ENCODE assay signal across 20 cellular contexts in genomic region chr11:34962034-34962433, GRCh38. TPM values are rescaled to one million over a fixed set of nuclear protein-coding genes. Genes with fewer than 3 reads are reported as not detected.
DNase-seq lines count a peak whose midpoint lies in the region; ATAC-seq lines count a peak whose summit lies in the region.
"Had no signal": no experiment of that assay in that cellular context is flagged by ENCODE, and none has a peak within 500 bp of the region (broad histone marks: within the 10 kb centered on the region; RNA-seq: fewer than 3 reads in every experiment).

No MANE protein-coding gene starts in this region.

- H3K4me3 Mint-ChIP-seq in activated naive CD8-positive, alpha-beta T cell = no peak overlapping the region
- H3K4me3 Mint-ChIP-seq in activated naive CD8-positive, alpha-beta T cell treated with anti-CD3 and anti-CD28 coated beads for 36 hours = no peak overlapping the region
- H3K4me3 Mint-ChIP-seq in effector memory CD8-positive, alpha-beta T cell = no peak overlapping the region
- H3K4me3 Mint-ChIP-seq: CD14-positive monocyte; CD4-positive, alpha-beta T cell; CD8-positive, alpha-beta memory T cell; GM23338; H9 had no signal

- peaks cover 14% of the 10 kb centered on the region for H3K36me3 Mint-ChIP-seq in activated naive CD8-positive, alpha-beta T cell
- H3K36me3 Mint-ChIP-seq in activated naive CD8-positive, alpha-beta T cell treated with anti-CD3 and anti-CD28 coated beads for 36 hours = peaks cover 13% of the 10 kb centered on the region
- peaks cover 8% of the 10 kb centered on the region for H3K36me3 Mint-ChIP-seq in effector memory CD8-positive, alpha-beta T cell (ENCODE audit: insufficient read depth)

- no peaks in the 10 kb centered on the region for H3K4me1 Mint-ChIP-seq in activated naive CD8-positive, alpha-beta T cell (ENCODE audit: low read depth)
- H3K4me1 Mint-ChIP-seq in activated naive CD8-positive, alpha-beta T cell treated with anti-CD3 and anti-CD28 coated beads for 36 hours = no peaks in the 10 kb centered on the region
- H3K4me1 Mint-ChIP-seq in effector memory CD8-positive, alpha-beta T cell (ENCODE audit: low read depth in 2 of 2) = no peaks in the 10 kb centered on the region
- H3K4me1 Mint-ChIP-seq: CD8-positive, alpha-beta memory T cell had no signal

- DNase-seq in activated naive CD8-positive, alpha-beta T cell treated with anti-CD3 and anti-CD28 coated beads for 36 hours = no peak
- peak; percentile 81 for DNase-seq in NCI-H82 treated with DMSO at 0.1 percent for 48 hours (lab: John Stamatoyannopoulos, UW; ENCODE audit: unreplicated experiment)
- DNase-seq in amniotic epithelial cell (ENCODE audit: low read depth) = peak; percentile 11
- DNase-seq in iPS-NIHi7 (ENCODE audit: extremely low spot score) = no peak
- no peak for DNase-seq in effector memory CD8-positive, alpha-beta T cell
- DNase-seq: 8988T; ACHN; AML-193; BE2C; CD4-positive, alpha-beta T cell; CD8-positive, alpha-beta memory T cell; DMS53; DMS79 treated with DMSO at 0.1 percent for 48 hours; GF-D8; H9 had no signal

- H3K27me3 Mint-ChIP-seq in activated naive CD8-positive, alpha-beta T cell = no peaks in the 10 kb centered on the region
- H3K27me3 Mint-ChIP-seq in activated naive CD8-positive, alpha-beta T cell treated with anti-CD3 and anti-CD28 coated beads for 36 hours = no peaks in the 10 kb centered on the region
- H3K27me3 Mint-ChIP-seq in effector memory CD8-positive, alpha-beta T cell = no peaks in the 10 kb centered on the region
- H3K27me3 Mint-ChIP-seq: CD4-positive, alpha-beta T cell; CD8-positive, alpha-beta memory T cell had no signal

- peak overlapping the region; percentile 4 for H3K27ac Mint-ChIP-seq in activated naive CD8-positive, alpha-beta T cell
- no peak overlapping the region for H3K27ac Mint-ChIP-seq in activated naive CD8-positive, alpha-beta T cell treated with anti-CD3 and anti-CD28 coated beads for 36 hours
- H3K27ac Mint-ChIP-seq in effector memory CD8-positive, alpha-beta T cell = peak overlapping the region in 1 of 2 donors; percentile 9
- H3K27ac Mint-ChIP-seq: CD14-positive monocyte; CD4-positive, alpha-beta T cell; GM23338; H9 had no signal

- H3K9me3 Mint-ChIP-seq in activated naive CD8-positive, alpha-beta T cell (ENCODE audit: low read depth) = no peaks in the 10 kb centered on the region
- H3K9me3 Mint-ChIP-seq in activated naive CD8-positive, alpha-beta T cell treated with anti-CD3 and anti-CD28 coated beads for 36 hours = no peaks in the 10 kb centered on the region
- no peaks in the 10 kb centered on the region for H3K9me3 Mint-ChIP-seq in effector memory CD8-positive, alpha-beta T cell
- H3K9me3 Mint-ChIP-seq: CD14-positive monocyte; CD4-positive, alpha-beta T cell; CD8-positive, alpha-beta memory T cell; GM23338; H9 had no signal

- ATAC-seq in effector memory CD8-positive, alpha-beta T cell (replicated peaks) = no peak
- ATAC-seq: A549, GM23338, HCT116 had no signal

RNA-seq across cellular contexts. Expression of gene PDHX, which starts 45.6 kb away (rescaled TPM):
- 10 to 100 TPM; 45.3 to 46.9 TPM for total RNA-seq in activated naive CD8-positive, alpha-beta T cell treated with anti-CD3 and anti-CD28 coated beads for 36 hours

RNA-seq across cellular contexts. Expression of gene APIP, which starts 45.9 kb away (rescaled TPM):
- 10 to 100 TPM; 38.3 to 39.5 TPM for total RNA-seq in activated naive CD8-positive, alpha-beta T cell treated with anti-CD3 and anti-CD28 coated beads for 36 hours

Comparison
In these comparisons a context has a peak if more than half of its experiments do, and no peak if none do; other contexts are left out.
1. DNase-seq: peak in NCI-H82 treated with DMSO at 0.1 percent for 48 hours (single experiment) and amniotic epithelial cell (single experiment); none in activated naive CD8-positive, alpha-beta T cell treated with anti-CD3 and anti-CD28 coated beads for 36 hours (single experiment), iPS-NIHi7 (single experiment) and effector memory CD8-positive, alpha-beta T cell (0 of 3).